Comparison of ENCODE assay signal across 1 cellular context in the genomic region with DNA sequence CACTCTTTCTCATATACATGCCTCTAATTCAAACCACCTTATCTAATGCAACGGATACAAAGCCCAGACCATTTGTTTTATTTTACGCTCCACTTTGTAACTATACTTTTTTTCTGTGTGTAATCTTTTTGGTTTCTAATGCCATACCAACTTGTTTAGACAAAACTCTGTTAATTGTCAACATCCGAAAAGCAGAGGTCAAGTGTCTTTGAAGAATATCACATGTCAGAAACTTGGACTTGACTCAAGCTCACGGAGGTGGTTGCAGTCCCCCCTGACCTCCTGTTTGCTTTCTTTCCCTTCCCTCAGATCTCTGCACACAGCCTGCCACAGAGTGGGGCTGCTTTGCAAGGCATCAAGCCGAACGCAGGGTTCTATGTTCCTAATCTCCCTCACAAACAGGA.
TF ChIP-seq lines count a peak whose summit lies in the region.

No MANE protein-coding gene starts in this region.

TF ChIP-seq in GM12878, 131 proteins besides CTCF, POLR2A, EP300 and RAD21 (continued from another document):
- TF ChIP-seq EED (IDR thresholded peaks at IDR 0.05; ENCODE audit: low read depth) (no peak), MTA3 (IDR thresholded peaks at IDR 0.05; ENCODE audit: borderline replicate concordance, low read length) (no peak), KLF5 (IDR thresholded peaks at IDR 0.05; ENCODE audit: partially characterized antibody) (no peak), GABPA (IDR thresholded peaks at IDR 0.05; ENCODE audit: low read depth) (no peak)
